In genomic region chr9:127771570-127772189, GRCh38 we compare ENCODE assay signal across 8 cellular contexts. TPM values are rescaled to one million over a fixed set of nuclear protein-coding genes. Genes with fewer than 3 reads are reported as not detected.
DNase-seq lines count a peak whose midpoint lies in the region; ATAC-seq, FAIRE-seq and TF ChIP-seq lines count a peak whose summit lies in the region.

No MANE protein-coding gene starts in this region.

- H3K27ac Mint-ChIP-seq in IgD-negative memory B cell (peak overlapping the region; percentile 95 to 98 (median 97)), natural killer cell (peak overlapping the region; percentile 95 to 99)

- peaks cover 22 to 47% (median 42%) of the 10 kb centered on the region in 3 donors for H3K4me1 Mint-ChIP-seq in IgD-negative memory B cell
- peaks cover 53 to 63% of the 10 kb centered on the region in 2 donors for H3K4me1 Mint-ChIP-seq in natural killer cell

- H3K4me3 Mint-ChIP-seq in IgD-negative memory B cell (peak overlapping the region; percentile 91 to 95 (median 92)), natural killer cell (peak overlapping the region; percentile 87)

- TF ChIP-seq CTCF in AG04450 (IDR thresholded peaks at IDR 0.05; ENCODE audit: low read depth, low read length) (no peak), bronchial epithelial cell (IDR thresholded peaks at IDR 0.05; ENCODE audit: insufficient read depth, low read length, severe bottlenecking) (no peak), natural killer cell (IDR thresholded peaks at IDR 0.05) (no peak), GM20000 (IDR thresholded peaks at IDR 0.05; ENCODE audit: extremely low read depth, missing control alignments) (no peak), thyroid gland (IDR thresholded peaks at IDR 0.05) (no peak)

- H3K36me3 ChIP-seq in bronchial epithelial cell (ENCODE audit: control insufficient read depth, insufficient read depth, low read length) (no peaks in the 10 kb centered on the region), thyroid gland (no peaks in the 10 kb centered on the region)

- DNase-seq in AG04450 (ENCODE audit: low read depth, low spot score), result no peak
- no peak for DNase-seq in bronchial epithelial cell (ENCODE audit: low read depth)
- no peak for DNase-seq in natural killer cell
- DNase-seq in GM20000 (ENCODE audit: low spot score), result no peak
- DNase-seq in COR-L47 (lab: John Stamatoyannopoulos, UW), result no peak
- DNase-seq in thyroid gland, result no peak

- WGBS in thyroid gland, 2 donors, result 7 to 12% methylated on average over 7 to 17 of the region's 19 CpGs

- ATAC-seq in natural killer cell, result peak; percentile 63 to 85 (median 73)
- no peak for ATAC-seq in HG02840 (IDR thresholded peaks at IDR 0.05; ENCODE audit: low FRiP score, unreplicated experiment)

- no peaks in the 10 kb centered on the region for H3K27me3 Mint-ChIP-seq in IgD-negative memory B cell
- H3K27me3 Mint-ChIP-seq in natural killer cell (ENCODE audit: low read depth in 2 of 2), result no peaks in the 10 kb centered on the region

- H3K9me3 ChIP-seq in AG04450 (ENCODE audit: control insufficient read depth, insufficient read depth, low read length) (no peaks in the 10 kb centered on the region), thyroid gland (no peaks in the 10 kb centered on the region)

- H3K9me3 Mint-ChIP-seq in IgD-negative memory B cell, result no peaks in the 10 kb centered on the region
- no peaks in the 10 kb centered on the region for H3K9me3 Mint-ChIP-seq in natural killer cell

- POLR2A ChIA-PET in AG04450 (lab: Yijun Ruan, JAX), result interaction anchor here (0.5 to 1.4 kb wide), 9 partner anchors 14 to 317 kb away, joined by 3 to 8 read pairs (median 4); partner anchors contain the start of genes CDK9 and FPGS

- intact Hi-C loops in natural killer cell (cut with micrococcal nuclease), result loop anchor here (1.0 to 10.0 kb wide), 3 partner anchors 12 to 293 kb away; partner anchors contain the start of genes FPGS, NAIF1 and SLC25A25
- intact Hi-C loops in thyroid gland (cut with DNase I), result no loop called here

- FAIRE-seq in bronchial epithelial cell (lab: Jason Lieb, UNC), result no peak

- H3K4me3 ChIP-seq in AG04450 (ENCODE audit: low read depth, low read length), result peak overlapping the region; percentile 53
- H3K4me3 ChIP-seq in bronchial epithelial cell (ENCODE audit: low read depth, low read length), result peak overlapping the region; percentile 45
- peak overlapping the region in 1 of 3 donors; percentile 41 for H3K4me3 ChIP-seq in thyroid gland (replicated peaks in 1 of 3)

- H3K27ac ChIP-seq in AG04450 (ENCODE audit: low read depth, low read length) (no peak overlapping the region), thyroid gland (no peak overlapping the region)

- no peaks in the 10 kb centered on the region for H3K27me3 ChIP-seq in AG04450 (ENCODE audit: control insufficient read depth, insufficient read depth, low read length)
- H3K27me3 ChIP-seq in bronchial epithelial cell (ENCODE audit: control insufficient read depth, insufficient read depth, low read length), result no peaks in the 10 kb centered on the region
- H3K27me3 ChIP-seq in thyroid gland, result no peaks in the 10 kb centered on the region

- TF ChIP-seq POLR2A in thyroid gland (IDR thresholded peaks at IDR 0.05), result no peak

- H3K36me3 Mint-ChIP-seq in IgD-negative memory B cell, result peaks cover 3% of the 10 kb centered on the region
- no peaks in the 10 kb centered on the region for H3K36me3 Mint-ChIP-seq in natural killer cell

- CTCF ChIA-PET in AG04450 (lab: Charles Lee), result interaction anchor here (1.0 to 5.3 kb wide), 4 partner anchors 12 to 149 kb away, joined by 3 to 24 read pairs (median 8); partner anchors contain the start of genes CDK9 and TOR2A

- H3K4me1 ChIP-seq in thyroid gland, result peaks cover 4 to 22% of the 10 kb centered on the region in 2 donors

RNA-seq across cellular contexts. Expression of gene SH2D3C, which starts 6.8 kb away (rescaled TPM):
- polyA plus RNA-seq in AG04450 (2011; rRNA removed) (not detected in 2 replicates), IgD-negative memory B cell (76.1 TPM)
- not detected in 2 replicates for polyA minus RNA-seq in AG04450 (2011; rRNA and poly(A)+ RNA removed)
- total RNA-seq in bronchial epithelial cell (0.26 TPM in 1 of 2 replicates, not detected in the other), natural killer cell (10 to 100 TPM; 42.8 to 86.8 (median 56.6) TPM), thyroid gland (10 to 100 TPM; 10.0 to 24.9 (median 18.2) TPM)

RNA-seq across cellular contexts. Expression of gene CDK9, which starts 14.2 kb away (rescaled TPM):
- polyA plus RNA-seq in AG04450 (2011; rRNA removed), result 38.2 and 45.9 TPM in 2 replicates
- 47.9 and 58.9 TPM in 2 replicates for polyA minus RNA-seq in AG04450 (2011; rRNA and poly(A)+ RNA removed)
- polyA plus RNA-seq in IgD-negative memory B cell, result 65.3 TPM
- 78.5 and 81.7 TPM in 2 replicates for total RNA-seq in bronchial epithelial cell
- 100 to 1,000 TPM; 181 to 207 (median 188) TPM for total RNA-seq in natural killer cell
- 10 to 100 TPM; 47.5 to 85.2 (median 78.3) TPM for total RNA-seq in thyroid gland

RNA-seq across cellular contexts. Expression of gene FPGS, which starts 31.0 kb away (rescaled TPM):
- polyA plus RNA-seq in AG04450 (2011; rRNA removed) (24.8 and 34.6 TPM in 2 replicates), IgD-negative memory B cell (51.4 TPM)
- polyA minus RNA-seq in AG04450 (2011; rRNA and poly(A)+ RNA removed), result 36.9 and 48.0 TPM in 2 replicates
- total RNA-seq in bronchial epithelial cell (46.9 and 70.0 TPM in 2 replicates), natural killer cell (100 to 1,000 TPM in 2 of 3 donors, 10 to 100 TPM in 1; 99.1 to 108 (median 107) TPM), thyroid gland (10 to 100 TPM; 58.5 to 78.0 (median 62.1) TPM)

RNA-seq across cellular contexts. Expression of gene TOR2A, which starts 36.6 kb away (rescaled TPM):
- 4.9 and 5.8 TPM in 2 replicates for polyA plus RNA-seq in AG04450 (2011; rRNA removed)
- polyA minus RNA-seq in AG04450 (2011; rRNA and poly(A)+ RNA removed), result 2.5 and 4.5 TPM in 2 replicates
- polyA plus RNA-seq in IgD-negative memory B cell, result 22.4 TPM
- total RNA-seq in bronchial epithelial cell, result 1.8 and 4.6 TPM in 2 replicates
- total RNA-seq in natural killer cell, result 10 to 100 TPM; 20.9 to 27.8 (median 23.7) TPM
- total RNA-seq in thyroid gland, result 10 to 100 TPM in 3 of 4 donors, 1 to 10 TPM in 1; 8.9 to 23.1 (median 14.2) TPM

RNA-seq across cellular contexts. Expression of gene TTC16, which starts 55.8 kb away (rescaled TPM):
- polyA plus RNA-seq in AG04450 (2011; rRNA removed), result not detected in 2 replicates
- polyA minus RNA-seq in AG04450 (2011; rRNA and poly(A)+ RNA removed), result not detected in 2 replicates
- polyA plus RNA-seq in IgD-negative memory B cell, result not detected
- total RNA-seq in bronchial epithelial cell, result not detected in 2 replicates
- 10 to 100 TPM; 15.5 to 23.0 (median 21.5) TPM for total RNA-seq in natural killer cell
- under 1 TPM in 3 of 4 donors, not detected in 1; 0.40 to 0.45 (median 0.44) TPM for total RNA-seq in thyroid gland
